ENCODE assay signal across 1 cellular context in genomic region chr10:84328303-84329093, GRCh38.
TF ChIP-seq lines count a peak whose summit lies in the region.

Gene CCSER2 (plus strand): TSS chr10:84328589. CDS start chr10:84371053, 42,464 bp downstream.

TF ChIP-seq in HepG2, 621 proteins besides CTCF, POLR2A, EP300 and RAD21 (continued from another document and continues in another):
- TF ChIP-seq AKNA (CRISPR knock-in tag; IDR thresholded peaks at IDR 0.05; ENCODE audit: borderline replicate concordance) (no peak), ZSCAN22 (CRISPR knock-in tag; IDR thresholded peaks at IDR 0.05) (no peak), ZBTB38 (CRISPR knock-in tag; IDR thresholded peaks at IDR 0.05) (no peak), MATR3 (CRISPR knock-in tag; IDR thresholded peaks at IDR 0.05) (no peak), FOXK1 (CRISPR knock-in tag; IDR thresholded peaks at IDR 0.05; ENCODE audit: borderline replicate concordance, low read depth) (no peak), ZNF615 (CRISPR knock-in tag; IDR thresholded peaks at IDR 0.05; ENCODE audit: borderline replicate concordance) (no peak), CEBPB (IDR thresholded peaks at IDR 0.05; ENCODE audit: borderline replicate concordance, low read depth, low read length) (no peak), ZGPAT (CRISPR knock-in tag; IDR thresholded peaks at IDR 0.05) (no peak), ATRX (CRISPR knock-in tag; IDR thresholded peaks at IDR 0.05; ENCODE audit: borderline replicate concordance) (no peak), HDAC2 (CRISPR knock-in tag; IDR thresholded peaks at IDR 0.05) (0 out of 2 replicates have a peak, but pooled peaks have one; percentile 51), ZSCAN20 (CRISPR knock-in tag; IDR thresholded peaks at IDR 0.05; ENCODE audit: borderline replicate concordance) (no peak), ZMYM4 (CRISPR knock-in tag; IDR thresholded peaks at IDR 0.05) (peak; percentile 65; the same call in 1 of the 2 replicates), ARNTL (CRISPR knock-in tag; IDR thresholded peaks at IDR 0.05) (no peak), REST (IDR thresholded peaks at IDR 0.05; ENCODE audit: borderline replicate concordance in 1 of 2, low read depth in 1 of 2, low read length in 2 of 2) (no peak), THAP7 (CRISPR knock-in tag; IDR thresholded peaks at IDR 0.05) (no peak), PAF1 (CRISPR knock-in tag; IDR thresholded peaks at IDR 0.05) (no peak), ZNF142 (CRISPR knock-in tag; IDR thresholded peaks at IDR 0.05) (peak; percentile 35; the same call in 1 of the 2 replicates), KLF13 (CRISPR knock-in tag; IDR thresholded peaks at IDR 0.05) (no peak), CENPX (CRISPR knock-in tag; IDR thresholded peaks at IDR 0.05) (no peak), ZFP36L1 (CRISPR knock-in tag; IDR thresholded peaks at IDR 0.05) (no peak), JUNB (CRISPR knock-in tag; IDR thresholded peaks at IDR 0.05; ENCODE audit: borderline replicate concordance) (no peak), ZNF451 (CRISPR knock-in tag; IDR thresholded peaks at IDR 0.05) (peak; percentile 29; the same call in 1 of the 2 replicates), ZBTB34 (CRISPR knock-in tag; IDR thresholded peaks at IDR 0.05) (no peak), NCOA1 (CRISPR knock-in tag; IDR thresholded peaks at IDR 0.05) (no peak), IRX3 (CRISPR knock-in tag; IDR thresholded peaks at IDR 0.05; ENCODE audit: borderline replicate concordance, low read depth) (peak; percentile 96), NR2C2 (CRISPR knock-in tag; IDR thresholded peaks at IDR 0.05; ENCODE audit: borderline replicate concordance) (peak; percentile 49; the same call in 1 of the 2 replicates), ELF1 (CRISPR knock-in tag; IDR thresholded peaks at IDR 0.05) (no peak), JARID2 (CRISPR knock-in tag; IDR thresholded peaks at IDR 0.05; ENCODE audit: insufficient replicate concordance) (no peak), REPIN1 (CRISPR knock-in tag; IDR thresholded peaks at IDR 0.05; ENCODE audit: borderline replicate concordance, low read depth) (0 out of 2 replicates have a peak, but pooled peaks have one; percentile 45), KDM4B (CRISPR knock-in tag; IDR thresholded peaks at IDR 0.05) (no peak), BRCA1 (CRISPR knock-in tag; IDR thresholded peaks at IDR 0.05) (no peak), ZFY (CRISPR knock-in tag; IDR thresholded peaks at IDR 0.05) (peak; percentile 99), MAF1 (CRISPR knock-in tag; IDR thresholded peaks at IDR 0.05; ENCODE audit: borderline replicate concordance) (no peak), TAF1 (CRISPR knock-in tag; IDR thresholded peaks at IDR 0.05) (peak; percentile 64), PRMT3 (CRISPR knock-in tag; IDR thresholded peaks at IDR 0.05; ENCODE audit: borderline replicate concordance, low read depth) (no peak), HDAC1 (CRISPR knock-in tag; IDR thresholded peaks at IDR 0.05) (peak; percentile 5; the same call in 1 of the 2 replicates), ATF4 (CRISPR knock-in tag; IDR thresholded peaks at IDR 0.05) (no peak), CREBL2 (CRISPR knock-in tag; IDR thresholded peaks at IDR 0.05; ENCODE audit: borderline replicate concordance) (peak; percentile 57; the same call in 1 of the 2 replicates), NFIB (CRISPR knock-in tag; IDR thresholded peaks at IDR 0.05; ENCODE audit: borderline replicate concordance) (no peak), ZNF841 (CRISPR knock-in tag; IDR thresholded peaks at IDR 0.05; ENCODE audit: borderline replicate concordance) (no peak), NFKB2 (CRISPR knock-in tag; IDR thresholded peaks at IDR 0.05; ENCODE audit: borderline replicate concordance) (peak; percentile 47; the same call in 1 of the 2 replicates), ZNF790 (CRISPR knock-in tag; IDR thresholded peaks at IDR 0.05; ENCODE audit: borderline replicate concordance) (peak; percentile 49; the same call in 1 of the 2 replicates), NFATC3 (CRISPR knock-in tag; IDR thresholded peaks at IDR 0.05) (no peak), DDIT3 (CRISPR knock-in tag; IDR thresholded peaks at IDR 0.05) (no peak)
